Comparison of ENCODE assay signal across 11 cellular contexts in the genomic region with DNA sequence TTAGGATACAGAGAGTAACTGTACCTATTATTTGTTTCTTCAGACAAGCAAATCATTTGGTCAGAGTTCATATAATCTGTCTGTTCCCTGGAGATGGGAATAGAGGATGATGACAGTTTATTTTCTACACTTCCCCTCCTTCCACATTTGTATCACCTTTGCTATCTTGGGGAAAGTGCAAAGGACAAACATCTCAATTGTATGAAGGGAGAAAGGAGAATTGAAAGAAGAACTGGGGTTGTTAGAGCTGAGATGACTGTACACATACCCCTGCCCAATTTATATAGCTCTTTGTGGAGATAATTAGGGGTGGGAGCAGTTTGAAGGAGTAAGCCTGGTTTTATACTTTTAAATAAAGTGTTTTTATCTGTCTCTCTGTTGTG. TPM values are rescaled to one million over a fixed set of nuclear protein-coding genes. Genes with fewer than 3 reads are reported as not detected.
DNase-seq lines count a peak whose midpoint lies in the region; ATAC-seq, FAIRE-seq and TF ChIP-seq lines count a peak whose summit lies in the region.
"Had no signal": no experiment of that assay in that cellular context is flagged by ENCODE, and none has a peak within 500 bp of the region (broad histone marks: within the 10 kb centered on the region; RNA-seq: fewer than 3 reads in every experiment).

No MANE protein-coding gene starts in this region.

- POLR2A ChIA-PET in endothelial cell of umbilical vein (lab: Charles Lee): interaction anchor here (1.1 to 1.6 kb wide), 4 partner anchors 15 to 73 kb away, joined by 4 read pairs; no protein-coding TSS in a partner anchor
- POLR2A ChIA-PET in activated CD8-positive, alpha-beta T cell treated with anti-CD3 and anti-CD28 coated beads, Interleukin-2, amount 10 ng/mL, durations not matched to agents 7 days and 5 days (lab: Charles Lee): interaction anchor here (1.1 to 8.1 kb wide), 10 partner anchors 14 to 133 kb away, joined by 3 to 373 read pairs (median 19); a partner anchor contains a TSS

- H3K27me3 ChIP-seq in ACC112 (ENCODE audit: insufficient read depth, low read length) (no peaks in the 10 kb centered on the region), endothelial cell of umbilical vein (ENCODE audit: control insufficient read depth in 2 of 2, insufficient read depth in 2 of 2, low read length in 2 of 2) (no peaks in the 10 kb centered on the region), osteoblast (ENCODE audit: insufficient read depth, low read length) (no peaks in the 10 kb centered on the region)

- no peaks in the 10 kb centered on the region for H3K79me2 ChIP-seq in ACC112 (ENCODE audit: control insufficient read depth, insufficient read depth, low read length, unreplicated experiment)
- no peaks in the 10 kb centered on the region for H3K79me2 ChIP-seq in endothelial cell of umbilical vein (ENCODE audit: control insufficient read depth, insufficient read depth, low read length)
- H3K79me2 ChIP-seq in osteoblast (ENCODE audit: insufficient read depth, low read length): peaks cover 5% of the 10 kb centered on the region

- H3K4me3 Mint-ChIP-seq in activated CD8-positive, alpha-beta T cell treated with anti-CD3 and anti-CD28 coated beads, Interleukin-2, amount 10 ng/mL, durations not matched to agents 7 days and 5 days: no peak overlapping the region
- H3K4me3 Mint-ChIP-seq: WTC11 had no signal

- no peaks in the 10 kb centered on the region for H3K9me3 Mint-ChIP-seq in activated CD8-positive, alpha-beta T cell treated with anti-CD3 and anti-CD28 coated beads, Interleukin-2, amount 10 ng/mL, durations not matched to agents 7 days and 5 days (ENCODE audit: insufficient read depth)
- H3K9me3 Mint-ChIP-seq: WTC11 had no signal

- intact Hi-C loops in endothelial cell of umbilical vein (cut with micrococcal nuclease): no loop called here

- H3K36me3 ChIP-seq in ACC112 (ENCODE audit: insufficient read depth, low read length) (no peaks in the 10 kb centered on the region), endothelial cell of umbilical vein (ENCODE audit: control insufficient read depth in 2 of 2, extremely low read depth in 1 of 2, insufficient read depth in 2 of 2, low read length in 2 of 2) (no peaks in the 10 kb centered on the region), osteoblast (ENCODE audit: insufficient read depth, low read length) (no peaks in the 10 kb centered on the region)

- FAIRE-seq in endothelial cell of umbilical vein (lab: Jason Lieb, UNC) (no peak), urothelium cell line (lab: Jason Lieb, UNC) (no peak)
- FAIRE-seq: bronchial epithelial cell had no signal

- no peaks in the 10 kb centered on the region for H3K9me1 ChIP-seq in endothelial cell of umbilical vein (replicated peaks; ENCODE audit: control insufficient read depth, extremely low read depth, insufficient read depth, low read length)

- H3K4me3 ChIP-seq in ACC112 (ENCODE audit: low read depth, low read length) (peak overlapping the region; percentile 66), NB4 (ENCODE audit: low read depth, low read length) (peak overlapping the region; percentile 44), endothelial cell of umbilical vein (replicated peaks in 1 of 3; ENCODE audit: insufficient read depth in 1 of 3, low read depth in 1 of 3, low read length in 3 of 3) (no peak overlapping the region), osteoblast (ENCODE audit: insufficient read depth, low read length) (peak overlapping the region; percentile 51)

- H3K4me2 ChIP-seq in endothelial cell of umbilical vein (ENCODE audit: insufficient read depth, low read length) (peak overlapping the region; percentile 87), osteoblast (ENCODE audit: insufficient read depth, low read length) (peak overlapping the region; percentile 79)

- no peaks in the 10 kb centered on the region for H4K20me1 ChIP-seq in endothelial cell of umbilical vein (replicated peaks; ENCODE audit: control insufficient read depth, extremely low read depth, insufficient read depth, low read length)
- no peaks in the 10 kb centered on the region for H4K20me1 ChIP-seq in osteoblast (ENCODE audit: insufficient read depth, low read length)

- H3K9me3 ChIP-seq in endothelial cell of umbilical vein (replicated peaks; ENCODE audit: control insufficient read depth, insufficient read depth, low read length) (no peaks in the 10 kb centered on the region), osteoblast (ENCODE audit: low read depth, low read length) (no peaks in the 10 kb centered on the region)

- CTCF ChIA-PET in endothelial cell of umbilical vein (lab: Charles Lee): interaction anchor here (1.0 to 20.0 kb wide), 15 partner anchors 12 to 133 kb away, joined by 3 to 496 read pairs (median 8); a partner anchor contains a TSS
- CTCF ChIA-PET in activated CD8-positive, alpha-beta T cell treated with anti-CD3 and anti-CD28 coated beads, Interleukin-2, amount 10 ng/mL, durations not matched to agents 7 days and 5 days (lab: Charles Lee): interaction anchor here (1.2 to 8.7 kb wide), 17 partner anchors 10 to 132 kb away, joined by 3 to 269 read pairs (median 25); a partner anchor contains a TSS

- peak overlapping the region; percentile 54 for H3K9ac ChIP-seq in endothelial cell of umbilical vein (replicated peaks; ENCODE audit: extremely low read depth, insufficient read depth, low read length)

- BruUV-seq in endothelial cell of umbilical vein (replicated peaks; lab: Mats Ljungman, UMichigan): TSS peak; percentile 49

- peaks cover 5% of the 10 kb centered on the region for H3K36me3 Mint-ChIP-seq in activated CD8-positive, alpha-beta T cell treated with anti-CD3 and anti-CD28 coated beads, Interleukin-2, amount 10 ng/mL, durations not matched to agents 7 days and 5 days (ENCODE audit: low read depth)
- H3K36me3 Mint-ChIP-seq: WTC11 had no signal

- H2AFZ ChIP-seq in ACC112 (ENCODE audit: low read length, unreplicated experiment) (peak overlapping the region; percentile 52), endothelial cell of umbilical vein (ENCODE audit: low read depth, low read length) (peak overlapping the region; percentile 64), osteoblast (ENCODE audit: low read length) (peak overlapping the region; percentile 7)

- peaks cover 48% of the 10 kb centered on the region for H3K4me1 ChIP-seq in ACC112 (ENCODE audit: control insufficient read depth, insufficient read depth, low read length, unreplicated experiment)
- peaks cover 40% of the 10 kb centered on the region for H3K4me1 ChIP-seq in endothelial cell of umbilical vein (ENCODE audit: control insufficient read depth, extremely low read depth, insufficient read depth, low read length)
- H3K4me1 ChIP-seq in osteoblast (ENCODE audit: insufficient read depth, low read length): peaks cover 34% of the 10 kb centered on the region

- peaks cover 11% of the 10 kb centered on the region for H3K4me1 Mint-ChIP-seq in activated CD8-positive, alpha-beta T cell treated with anti-CD3 and anti-CD28 coated beads, Interleukin-2, amount 10 ng/mL, durations not matched to agents 7 days and 5 days (ENCODE audit: low read depth)

- no peak overlapping the region for H3K27ac Mint-ChIP-seq in activated CD8-positive, alpha-beta T cell treated with anti-CD3 and anti-CD28 coated beads, Interleukin-2, amount 10 ng/mL, durations not matched to agents 7 days and 5 days
- H3K27ac Mint-ChIP-seq: WTC11 had no signal

- TF ChIP-seq CTCF in NB4 (IDR thresholded peaks at IDR 0.05; ENCODE audit: low read depth, low read length) (no peak), endothelial cell of umbilical vein (IDR thresholded peaks at IDR 0.05; ENCODE audit: extremely low read depth in 1 of 2, insufficient read depth in 1 of 2, low read depth in 1 of 2, low read length in 2 of 2) (no peak), osteoblast (IDR thresholded peaks at IDR 0.05; ENCODE audit: extremely low read depth, low read depth, low read length) (no peak)

- TF ChIP-seq POLR2A in NB4 (IDR thresholded peaks at IDR 0.05; ENCODE audit: extremely low read depth, insufficient read length): no peak
- no peak for TF ChIP-seq POLR2A in endothelial cell of umbilical vein (IDR thresholded peaks at IDR 0.05; ENCODE audit: low read depth, low read length)

- no peaks in the 10 kb centered on the region for H3K27me3 Mint-ChIP-seq in activated CD8-positive, alpha-beta T cell treated with anti-CD3 and anti-CD28 coated beads, Interleukin-2, amount 10 ng/mL, durations not matched to agents 7 days and 5 days (ENCODE audit: low read depth)

- dilution Hi-C loops in endothelial cell of umbilical vein (cut with MboI; ENCODE audit: extremely low pct_ligation_motif_present, low sequenced_read_pairs): no loop called here

- DNase-seq in NB4 (ENCODE audit: low read depth) (no peak), endothelial cell of umbilical vein (ENCODE audit: low read depth, low spot score) (peak; percentile 18), osteoblast (ENCODE audit: insufficient read length, low spot score, missing footprints) (no peak), urothelium cell line (ENCODE audit: low spot score) (no peak)
- no peak for DNase-seq in activated CD8-positive, alpha-beta T cell treated with anti-CD3 and anti-CD28 coated beads, Interleukin-2, amount 10 ng/mL, durations not matched to agents 7 days and 5 days
- DNase-seq in stimulated activated naive CD8-positive, alpha-beta T cell treated with anti-CD3 and anti-CD28 coated beads, Interleukin-15, Interleukin-2, amounts not matched to agents 100 U/mL and 50 U/mL, for 24 hours: no peak
- DNase-seq: NCI-H2171 had no signal

- no peak for ATAC-seq in activated CD8-positive, alpha-beta T cell treated with anti-CD3 and anti-CD28 coated beads, Interleukin-2, amount 10 ng/mL, durations not matched to agents 7 days and 5 days
- ATAC-seq in GM21423 (IDR thresholded peaks at IDR 0.05; ENCODE audit: unreplicated experiment): no peak
- no peak for ATAC-seq in stimulated activated naive CD8-positive, alpha-beta T cell treated with anti-CD3 and anti-CD28 coated beads, Interleukin-15, Interleukin-2, amounts not matched to agents 100 U/mL and 50 U/mL, for 24 hours

- peak overlapping the region; percentile 93 for H3K27ac ChIP-seq in ACC112 (ENCODE audit: low read depth, low read length)
- peak overlapping the region; percentile 89 for H3K27ac ChIP-seq in endothelial cell of umbilical vein (ENCODE audit: insufficient read depth, low read depth, low read length)
- H3K27ac ChIP-seq in osteoblast (ENCODE audit: low read depth, low read length): peak overlapping the region; percentile 95

RNA-seq across cellular contexts. Expression of a gene that starts 14.0 kb away (rescaled TPM):
- total RNA-seq in endothelial cell of umbilical vein (15.3 and 18.8 TPM in 2 replicates), osteoblast (9.4 and 13.3 TPM in 2 replicates)
- 10.6 and 12.4 TPM in 2 replicates for polyA plus RNA-seq in endothelial cell of umbilical vein
- 17.6 and 19.4 TPM in 2 replicates for polyA plus RNA-seq in endothelial cell of umbilical vein (2011; cell fraction: cytosol; rRNA removed)
- 7.8 and 9.3 TPM in 2 replicates for polyA plus RNA-seq in endothelial cell of umbilical vein (2011; cell fraction: nucleus; rRNA removed)
- 26.8 and 28.7 TPM in 2 replicates for polyA plus RNA-seq in endothelial cell of umbilical vein (2012)
- polyA minus RNA-seq in endothelial cell of umbilical vein: 6.5 and 6.9 TPM in 2 replicates
- 2.2 TPM for polyA minus RNA-seq in endothelial cell of umbilical vein (2011; cell fraction: cytosol; rRNA and poly(A)+ RNA removed)
- 2.4 and 4.9 TPM in 2 replicates for polyA minus RNA-seq in endothelial cell of umbilical vein (2011; cell fraction: nucleus; rRNA and poly(A)+ RNA removed)
- 10 to 100 TPM; 25.0 to 26.5 TPM for total RNA-seq in activated CD8-positive, alpha-beta T cell treated with anti-CD3 and anti-CD28 coated beads, Interleukin-2, amount 10 ng/mL, durations not matched to agents 7 days and 5 days

RNA-seq across cellular contexts. Expression of a gene that starts 14.1 kb away (rescaled TPM):
- total RNA-seq in endothelial cell of umbilical vein (0.24 and 0.60 TPM in 2 replicates), osteoblast (0.59 and 1.1 TPM in 2 replicates)
- polyA plus RNA-seq in endothelial cell of umbilical vein: 0.41 and 0.43 TPM in 2 replicates
- polyA plus RNA-seq in endothelial cell of umbilical vein (2011; cell fraction: cytosol; rRNA removed): 0.21 and 0.30 TPM in 2 replicates
- polyA plus RNA-seq in endothelial cell of umbilical vein (2011; cell fraction: nucleus; rRNA removed): 0.84 and 1.1 TPM in 2 replicates
- 0.28 and 0.38 TPM in 2 replicates for polyA plus RNA-seq in endothelial cell of umbilical vein (2012)
- polyA minus RNA-seq in endothelial cell of umbilical vein: 0.06 and 0.07 TPM in 2 replicates
- 0.61 TPM for polyA minus RNA-seq in endothelial cell of umbilical vein (2011; cell fraction: cytosol; rRNA and poly(A)+ RNA removed)
- polyA minus RNA-seq in endothelial cell of umbilical vein (2011; cell fraction: nucleus; rRNA and poly(A)+ RNA removed): 0.29 and 0.58 TPM in 2 replicates
- total RNA-seq in activated CD8-positive, alpha-beta T cell treated with anti-CD3 and anti-CD28 coated beads, Interleukin-2, amount 10 ng/mL, durations not matched to agents 7 days and 5 days: 1 to 10 TPM; 1.8 to 2.4 TPM

RNA-seq across cellular contexts. Expression of a gene that starts 17.9 kb away (rescaled TPM):
- total RNA-seq in endothelial cell of umbilical vein (7.6 and 9.1 TPM in 2 replicates), osteoblast (400 and 529 TPM in 2 replicates)
- polyA plus RNA-seq in endothelial cell of umbilical vein: 21.8 and 31.3 TPM in 2 replicates
- polyA plus RNA-seq in endothelial cell of umbilical vein (2011; cell fraction: cytosol; rRNA removed): 15.1 and 18.3 TPM in 2 replicates
- 15.3 and 21.3 TPM in 2 replicates for polyA plus RNA-seq in endothelial cell of umbilical vein (2011; cell fraction: nucleus; rRNA removed)
- 14.7 and 22.5 TPM in 2 replicates for polyA plus RNA-seq in endothelial cell of umbilical vein (2012)
- polyA minus RNA-seq in endothelial cell of umbilical vein: 53.0 and 74.0 TPM in 2 replicates
- 125 TPM for polyA minus RNA-seq in endothelial cell of umbilical vein (2011; cell fraction: cytosol; rRNA and poly(A)+ RNA removed)
- 15.0 and 23.3 TPM in 2 replicates for polyA minus RNA-seq in endothelial cell of umbilical vein (2011; cell fraction: nucleus; rRNA and poly(A)+ RNA removed)
- 100 to 1,000 TPM; 190 to 195 TPM for total RNA-seq in activated CD8-positive, alpha-beta T cell treated with anti-CD3 and anti-CD28 coated beads, Interleukin-2, amount 10 ng/mL, durations not matched to agents 7 days and 5 days

RNA-seq across cellular contexts. Expression of a gene that starts 20.7 kb away (rescaled TPM):
- 54.9 and 55.6 TPM in 2 replicates for total RNA-seq in endothelial cell of umbilical vein
- polyA plus RNA-seq in endothelial cell of umbilical vein: 48.4 and 56.4 TPM in 2 replicates
- 50.1 and 53.0 TPM in 2 replicates for polyA plus RNA-seq in endothelial cell of umbilical vein (2011; cell fraction: cytosol; rRNA removed)
- polyA plus RNA-seq in endothelial cell of umbilical vein (2011; cell fraction: nucleus; rRNA removed): 19.2 and 23.4 TPM in 2 replicates
- polyA plus RNA-seq in endothelial cell of umbilical vein (2012): 17.1 and 20.3 TPM in 2 replicates
- polyA minus RNA-seq in endothelial cell of umbilical vein: 47.6 and 49.9 TPM in 2 replicates
- polyA minus RNA-seq in endothelial cell of umbilical vein (2011; cell fraction: cytosol; rRNA and poly(A)+ RNA removed): 21.5 TPM
- polyA minus RNA-seq in endothelial cell of umbilical vein (2011; cell fraction: nucleus; rRNA and poly(A)+ RNA removed): 10.5 and 13.3 TPM in 2 replicates
- 33.3 and 33.7 TPM in 2 replicates for total RNA-seq in osteoblast
- 10 to 100 TPM; 45.8 to 48.4 TPM for total RNA-seq in activated CD8-positive, alpha-beta T cell treated with anti-CD3 and anti-CD28 coated beads, Interleukin-2, amount 10 ng/mL, durations not matched to agents 7 days and 5 days

RNA-seq across cellular contexts. Expression of a gene that starts 43.1 kb away (rescaled TPM):
- total RNA-seq in endothelial cell of umbilical vein (not detected in 2 replicates), osteoblast (not detected in 2 replicates)
- not detected in 2 replicates for polyA plus RNA-seq in endothelial cell of umbilical vein
- polyA plus RNA-seq in endothelial cell of umbilical vein (2011; cell fraction: cytosol; rRNA removed): not detected in 2 replicates
- polyA plus RNA-seq in endothelial cell of umbilical vein (2011; cell fraction: nucleus; rRNA removed): not detected in 2 replicates
- not detected in 2 replicates for polyA plus RNA-seq in endothelial cell of umbilical vein (2012)
- not detected in 2 replicates for polyA minus RNA-seq in endothelial cell of umbilical vein
- not detected for polyA minus RNA-seq in endothelial cell of umbilical vein (2011; cell fraction: cytosol; rRNA and poly(A)+ RNA removed)
- not detected in 2 replicates for polyA minus RNA-seq in endothelial cell of umbilical vein (2011; cell fraction: nucleus; rRNA and poly(A)+ RNA removed)
- total RNA-seq in activated CD8-positive, alpha-beta T cell treated with anti-CD3 and anti-CD28 coated beads, Interleukin-2, amount 10 ng/mL, durations not matched to agents 7 days and 5 days: not detected
- total RNA-seq: bronchial epithelial cell had no signal

Comparison
In these comparisons a context has a peak if more than half of its experiments do, and no peak if none do; other contexts are left out.
1. H2AFZ ChIP-seq: peak in every context shown above with its lines; median percentile 64 in endothelial cell of umbilical vein; 52 in ACC112; 7 in osteoblast.
2. H3K4me3 ChIP-seq: peak in ACC112 (single experiment), NB4 (single experiment) and osteoblast (single experiment); none in endothelial cell of umbilical vein (0 of 3).
3. RNA of a gene that starts 17.9 kb away (total RNA-seq): 400 to 529 TPM in osteoblast and 190 to 195 TPM in activated CD8-positive, alpha-beta T cell treated with anti-CD3 and anti-CD28 coated beads, Interleukin-2, amount 10 ng/mL, durations not matched to agents 7 days and 5 days; 7.6 to 9.1 TPM in endothelial cell of umbilical vein; every median in the first group is over 10 times any median in the second.
4. Peak in every context shown above with its lines, with median percentiles within 50 percentile points of each other: H3K27ac ChIP-seq.